1 cellular context compared by ENCODE assay signal in genomic region chr17:76397687-76398522, GRCh38.
A peak's percentile ranks its signal among the peaks of the same experiment; 100 is the strongest.
TF ChIP-seq lines count a peak whose summit lies in the region.

No MANE protein-coding gene starts in this region.

TF ChIP-seq in K562, 482 proteins besides CTCF, POLR2A, EP300 and RAD21 (continued from another document and continues in another):
- no peak for TF ChIP-seq NR0B1 (IDR thresholded peaks at IDR 0.05; ENCODE audit: partially characterized antibody)
- TF ChIP-seq NFE2 (IDR thresholded peaks at IDR 0.05; ENCODE audit: low read depth), result no peak
- TF ChIP-seq, protein P1, sequence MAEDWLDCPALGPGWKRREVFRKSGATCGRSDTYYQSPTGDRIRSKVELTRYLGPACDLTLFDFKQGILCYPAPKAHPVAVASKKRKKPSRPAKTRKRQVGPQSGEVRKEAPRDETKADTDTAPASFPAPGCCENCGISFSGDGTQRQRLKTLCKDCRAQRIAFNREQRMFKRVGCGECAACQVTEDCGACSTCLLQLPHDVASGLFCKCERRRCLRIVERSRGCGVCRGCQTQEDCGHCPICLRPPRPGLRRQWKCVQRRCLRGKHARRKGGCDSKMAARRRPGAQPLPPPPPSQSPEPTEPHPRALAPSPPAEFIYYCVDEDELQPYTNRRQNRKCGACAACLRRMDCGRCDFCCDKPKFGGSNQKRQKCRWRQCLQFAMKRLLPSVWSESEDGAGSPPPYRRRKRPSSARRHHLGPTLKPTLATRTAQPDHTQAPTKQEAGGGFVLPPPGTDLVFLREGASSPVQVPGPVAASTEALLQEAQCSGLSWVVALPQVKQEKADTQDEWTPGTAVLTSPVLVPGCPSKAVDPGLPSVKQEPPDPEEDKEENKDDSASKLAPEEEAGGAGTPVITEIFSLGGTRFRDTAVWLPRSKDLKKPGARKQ (CRISPR knock-in tag; IDR thresholded peaks at IDR 0.05), result no peak
- TF ChIP-seq PPARD (CRISPR knock-in tag; IDR thresholded peaks at IDR 0.05), result no peak
- TF ChIP-seq KDM2B (CRISPR knock-in tag; IDR thresholded peaks at IDR 0.05), result no peak
- TF ChIP-seq RNF219 (CRISPR knock-in tag; IDR thresholded peaks at IDR 0.05), result no peak
- TF ChIP-seq HSF4 (CRISPR knock-in tag; IDR thresholded peaks at IDR 0.05; ENCODE audit: borderline replicate concordance), result no peak
- no peak for TF ChIP-seq MBD2 (IDR thresholded peaks at IDR 0.05; ENCODE audit: borderline replicate concordance, low read depth)
- peak; percentile 81 for TF ChIP-seq STAG1 (CRISPR knock-in tag; IDR thresholded peaks at IDR 0.05; ENCODE audit: borderline replicate concordance)
- TF ChIP-seq, protein P2, sequence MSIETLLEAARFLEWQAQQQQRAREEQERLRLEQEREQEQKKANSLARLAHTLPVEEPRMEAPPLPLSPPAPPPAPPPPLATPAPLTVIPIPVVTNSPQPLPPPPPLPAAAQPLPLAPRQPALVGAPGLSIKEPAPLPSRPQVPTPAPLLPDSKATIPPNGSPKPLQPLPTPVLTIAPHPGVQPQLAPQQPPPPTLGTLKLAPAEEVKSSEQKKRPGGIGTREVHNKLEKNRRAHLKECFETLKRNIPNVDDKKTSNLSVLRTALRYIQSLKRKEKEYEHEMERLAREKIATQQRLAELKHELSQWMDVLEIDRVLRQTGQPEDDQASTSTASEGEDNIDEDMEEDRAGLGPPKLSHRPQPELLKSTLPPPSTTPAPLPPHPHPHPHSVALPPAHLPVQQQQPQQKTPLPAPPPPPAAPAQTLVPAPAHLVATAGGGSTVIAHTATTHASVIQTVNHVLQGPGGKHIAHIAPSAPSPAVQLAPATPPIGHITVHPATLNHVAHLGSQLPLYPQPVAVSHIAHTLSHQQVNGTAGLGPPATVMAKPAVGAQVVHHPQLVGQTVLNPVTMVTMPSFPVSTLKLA (conservative IDR thresholded peaks at IDR 0.05), result no peak
- TF ChIP-seq MTA3 (IDR thresholded peaks at IDR 0.05; ENCODE audit: borderline replicate concordance), result no peak
- no peak for TF ChIP-seq SPI1 (IDR thresholded peaks at IDR 0.05; ENCODE audit: borderline replicate concordance, low read depth, low read length)
- no peak for TF ChIP-seq ZNF324 (CRISPR knock-in tag; IDR thresholded peaks at IDR 0.05)
- TF ChIP-seq ZNF280A (IDR thresholded peaks at IDR 0.05; ENCODE audit: low read depth, partially characterized antibody), result no peak
- TF ChIP-seq ZNF644 (tag; IDR thresholded peaks at IDR 0.05; ENCODE audit: low read depth), result no peak
- TF ChIP-seq, protein P3, sequence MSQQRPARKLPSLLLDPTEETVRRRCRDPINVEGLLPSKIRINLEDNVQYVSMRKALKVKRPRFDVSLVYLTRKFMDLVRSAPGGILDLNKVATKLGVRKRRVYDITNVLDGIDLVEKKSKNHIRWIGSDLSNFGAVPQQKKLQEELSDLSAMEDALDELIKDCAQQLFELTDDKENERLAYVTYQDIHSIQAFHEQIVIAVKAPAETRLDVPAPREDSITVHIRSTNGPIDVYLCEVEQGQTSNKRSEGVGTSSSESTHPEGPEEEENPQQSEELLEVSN (IDR thresholded peaks at IDR 0.05; ENCODE audit: borderline replicate concordance in 1 of 2, extremely low read depth in 1 of 2, insufficient read depth in 1 of 2, insufficient read length in 1 of 2, low read depth in 1 of 2, low read length in 1 of 2, poor library complexity in 1 of 2, severe bottlenecking in 1 of 2), result no peak
- TF ChIP-seq SIN3B (IDR thresholded peaks at IDR 0.05; ENCODE audit: low read depth), result no peak
- TF ChIP-seq, protein P4, sequence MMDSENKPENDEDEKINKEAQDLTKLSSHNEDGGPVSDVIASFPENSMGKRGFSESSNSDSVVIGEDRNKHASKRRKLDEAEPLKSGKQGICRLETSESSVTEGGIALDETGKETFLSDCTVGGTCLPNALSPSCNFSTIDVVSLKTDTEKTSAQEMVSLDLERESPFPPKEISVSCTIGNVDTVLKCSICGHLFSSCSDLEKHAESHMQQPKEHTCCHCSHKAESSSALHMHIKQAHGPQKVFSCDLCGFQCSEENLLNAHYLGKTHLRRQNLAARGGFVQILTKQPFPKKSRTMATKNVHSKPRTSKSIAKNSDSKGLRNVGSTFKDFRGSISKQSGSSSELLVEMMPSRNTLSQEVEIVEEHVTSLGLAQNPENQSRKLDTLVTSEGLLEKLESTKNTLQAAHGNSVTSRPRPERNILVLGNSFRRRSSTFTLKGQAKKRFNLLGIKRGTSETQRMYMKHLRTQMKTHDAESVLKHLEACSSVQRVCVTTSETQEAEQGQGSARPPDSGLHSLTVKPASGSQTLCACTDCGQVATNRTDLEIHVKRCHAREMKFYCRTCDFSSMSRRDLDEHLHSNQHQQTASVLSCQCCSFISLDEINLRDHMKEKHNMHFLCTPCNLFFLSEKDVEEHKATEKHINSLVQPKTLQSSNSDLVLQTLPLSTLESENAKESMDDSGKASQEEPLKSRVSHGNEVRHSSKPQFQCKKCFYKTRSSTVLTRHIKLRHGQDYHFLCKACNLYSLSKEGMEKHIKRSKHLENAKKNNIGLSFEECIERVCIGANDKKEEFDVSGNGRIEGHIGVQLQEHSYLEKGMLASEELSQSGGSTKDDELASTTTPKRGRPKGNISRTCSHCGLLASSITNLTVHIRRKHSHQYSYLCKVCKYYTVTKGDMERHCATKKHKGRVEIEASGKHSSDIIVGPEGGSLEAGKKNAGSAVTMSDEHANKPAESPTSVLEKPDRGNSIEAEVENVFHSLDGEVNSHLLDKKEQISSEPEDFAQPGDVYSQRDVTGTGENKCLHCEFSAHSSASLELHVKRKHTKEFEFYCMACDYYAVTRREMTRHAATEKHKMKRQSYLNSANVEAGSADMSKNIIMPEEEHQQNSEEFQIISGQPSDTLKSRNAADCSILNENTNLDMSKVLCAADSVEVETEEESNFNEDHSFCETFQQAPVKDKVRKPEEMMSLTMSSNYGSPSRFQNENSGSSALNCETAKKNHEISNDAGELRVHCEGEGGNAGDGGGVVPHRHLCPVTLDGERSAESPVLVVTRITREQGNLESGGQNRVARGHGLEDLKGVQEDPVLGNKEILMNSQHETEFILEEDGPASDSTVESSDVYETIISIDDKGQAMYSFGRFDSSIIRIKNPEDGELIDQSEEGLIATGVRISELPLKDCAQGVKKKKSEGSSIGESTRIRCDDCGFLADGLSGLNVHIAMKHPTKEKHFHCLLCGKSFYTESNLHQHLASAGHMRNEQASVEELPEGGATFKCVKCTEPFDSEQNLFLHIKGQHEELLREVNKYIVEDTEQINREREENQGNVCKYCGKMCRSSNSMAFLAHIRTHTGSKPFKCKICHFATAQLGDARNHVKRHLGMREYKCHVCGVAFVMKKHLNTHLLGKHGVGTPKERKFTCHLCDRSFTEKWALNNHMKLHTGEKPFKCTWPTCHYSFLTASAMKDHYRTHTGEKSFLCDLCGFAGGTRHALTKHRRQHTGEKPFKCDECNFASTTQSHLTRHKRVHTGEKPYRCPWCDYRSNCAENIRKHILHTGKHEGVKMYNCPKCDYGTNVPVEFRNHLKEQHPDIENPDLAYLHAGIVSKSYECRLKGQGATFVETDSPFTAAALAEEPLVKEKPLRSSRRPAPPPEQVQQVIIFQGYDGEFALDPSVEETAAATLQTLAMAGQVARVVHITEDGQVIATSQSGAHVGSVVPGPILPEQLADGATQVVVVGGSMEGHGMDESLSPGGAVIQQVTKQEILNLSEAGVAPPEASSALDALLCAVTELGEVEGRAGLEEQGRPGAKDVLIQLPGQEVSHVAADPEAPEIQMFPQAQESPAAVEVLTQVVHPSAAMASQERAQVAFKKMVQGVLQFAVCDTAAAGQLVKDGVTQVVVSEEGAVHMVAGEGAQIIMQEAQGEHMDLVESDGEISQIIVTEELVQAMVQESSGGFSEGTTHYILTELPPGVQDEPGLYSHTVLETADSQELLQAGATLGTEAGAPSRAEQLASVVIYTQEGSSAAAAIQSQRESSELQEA (IDR thresholded peaks at IDR 0.05; ENCODE audit: low read depth), result no peak
- no peak for TF ChIP-seq PHB (CRISPR knock-in tag; IDR thresholded peaks at IDR 0.05)
- TF ChIP-seq BRCA1 (IDR thresholded peaks at IDR 0.05), result no peak
- TF ChIP-seq BRCA1 (CRISPR knock-in tag; IDR thresholded peaks at IDR 0.05), result no peak
- no peak for TF ChIP-seq ZNF431 (CRISPR knock-in tag; IDR thresholded peaks at IDR 0.05)
- TF ChIP-seq E2F5 (CRISPR knock-in tag; IDR thresholded peaks at IDR 0.05), result no peak
- TF ChIP-seq GABPA (tag; conservative IDR thresholded peaks at IDR 0.05; ENCODE audit: low read depth), result no peak
- no peak for TF ChIP-seq MTA2 (IDR thresholded peaks at IDR 0.05; ENCODE audit: low read depth)
- no peak for TF ChIP-seq HDAC3 (IDR thresholded peaks at IDR 0.05; ENCODE audit: borderline replicate concordance, partially characterized antibody)
- TF ChIP-seq, protein P5, sequence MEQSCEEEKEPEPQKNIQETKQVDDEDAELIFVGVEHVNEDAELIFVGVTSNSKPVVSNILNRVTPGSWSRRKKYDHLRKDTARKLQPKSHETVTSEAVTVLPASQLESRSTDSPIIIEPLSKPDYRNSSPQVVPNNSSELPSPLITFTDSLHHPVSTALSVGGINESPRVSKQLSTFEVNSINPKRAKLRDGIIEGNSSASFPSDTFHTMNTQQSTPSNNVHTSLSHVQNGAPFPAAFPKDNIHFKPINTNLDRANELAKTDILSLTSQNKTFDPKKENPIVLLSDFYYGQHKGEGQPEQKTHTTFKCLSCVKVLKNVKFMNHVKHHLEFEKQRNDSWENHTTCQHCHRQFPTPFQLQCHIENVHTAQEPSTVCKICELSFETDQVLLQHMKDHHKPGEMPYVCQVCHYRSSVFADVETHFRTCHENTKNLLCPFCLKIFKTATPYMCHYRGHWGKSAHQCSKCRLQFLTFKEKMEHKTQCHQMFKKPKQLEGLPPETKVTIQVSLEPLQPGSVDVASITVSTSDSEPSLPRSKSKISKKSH (CRISPR knock-in tag; IDR thresholded peaks at IDR 0.05), result no peak
- no peak for TF ChIP-seq ZMIZ1 (IDR thresholded peaks at IDR 0.05; ENCODE audit: low read depth in 2 of 2, low read length in 2 of 2)
- TF ChIP-seq ZNF668 (CRISPR knock-in tag; IDR thresholded peaks at IDR 0.05), result no peak
- no peak for TF ChIP-seq ZNF830 (CRISPR knock-in tag; IDR thresholded peaks at IDR 0.05)
- no peak for TF ChIP-seq ZNF507 (tag; conservative IDR thresholded peaks at IDR 0.05)
- no peak for TF ChIP-seq NELFE (IDR thresholded peaks at IDR 0.05; ENCODE audit: insufficient read depth, insufficient read length)
- TF ChIP-seq SNIP1 (IDR thresholded peaks at IDR 0.05; ENCODE audit: low read depth), result no peak
- TF ChIP-seq ZNF311 (CRISPR knock-in tag; IDR thresholded peaks at IDR 0.05), result no peak
- TF ChIP-seq KDM1A (IDR thresholded peaks at IDR 0.05), result no peak
